ENCODE assay signal across 8 cellular contexts in genomic region chr14:58637040-58637390, GRCh38. TPM values are rescaled to one million over a fixed set of nuclear protein-coding genes. Genes with fewer than 3 reads are reported as not detected.
DNase-seq lines count a peak whose midpoint lies in the region; ATAC-seq and TF ChIP-seq lines count a peak whose summit lies in the region.

No MANE protein-coding gene starts in this region.

- H3K4me3 Mint-ChIP-seq in activated naive CD8-positive, alpha-beta T cell treated with anti-CD3 and anti-CD28 coated beads for 36 hours = peak overlapping the region; percentile 84

- DNase-seq in GM10248 (ENCODE audit: extremely low spot score) = peak; percentile 16
- peak; percentile 40 for DNase-seq in activated naive CD8-positive, alpha-beta T cell treated with anti-CD3 and anti-CD28 coated beads for 36 hours
- peak; percentile 41 for DNase-seq in left ventricle myocardium inferior
- DNase-seq in putamen (ENCODE audit: low spot score) = peak; percentile 57
- no peak for DNase-seq in GDM1 (lab: John Stamatoyannopoulos, UW)

- H3K27ac ChIP-seq in left ventricle myocardium inferior (replicated peaks) = peak overlapping the region; percentile 90

- 0 out of 2 replicates have a peak, but pooled peaks cover 2% of the 10 kb centered on the region for H3F3A ChIP-seq in Loucy (ENCODE audit: low read depth)

- H3K27ac Mint-ChIP-seq in activated naive CD8-positive, alpha-beta T cell treated with anti-CD3 and anti-CD28 coated beads for 36 hours = peak overlapping the region; percentile 71

- no peaks in the 10 kb centered on the region for H3K79me2 ChIP-seq in Loucy (ENCODE audit: insufficient read depth, low read length)

- ATAC-seq in HG03139 (IDR thresholded peaks at IDR 0.05; ENCODE audit: unreplicated experiment) (no peak), HG03045 (IDR thresholded peaks at IDR 0.05; ENCODE audit: unreplicated experiment) (no peak)

- POLR2A ChIA-PET in GM10248 (lab: Yijun Ruan, JAX) = no interaction called here

- H3K27me3 ChIP-seq in Loucy (ENCODE audit: insufficient read depth, low read length, poor library complexity, severe bottlenecking) (peaks cover 18% of the 10 kb centered on the region), left ventricle myocardium inferior (ENCODE audit: low read depth) (peaks cover 13% of the 10 kb centered on the region)

- intact Hi-C loops in left ventricle myocardium inferior (cut with micrococcal nuclease) = loop anchor here (10.0 kb wide), 1 partner anchor 388 kb away; no protein-coding TSS in a partner anchor

- peaks cover 61% of the 10 kb centered on the region for H3K27me3 Mint-ChIP-seq in activated naive CD8-positive, alpha-beta T cell treated with anti-CD3 and anti-CD28 coated beads for 36 hours

- peaks cover 26% of the 10 kb centered on the region for H3K4me1 Mint-ChIP-seq in activated naive CD8-positive, alpha-beta T cell treated with anti-CD3 and anti-CD28 coated beads for 36 hours

- no peak for TF ChIP-seq CTCF in GM10248 (IDR thresholded peaks at IDR 0.05; ENCODE audit: control extremely low read depth, extremely low read depth, low read depth, missing control alignments)
- no peak for TF ChIP-seq CTCF in Loucy (conservative IDR thresholded peaks at IDR 0.05; ENCODE audit: low read length)
- no peak for TF ChIP-seq CTCF in left ventricle myocardium inferior (IDR thresholded peaks at IDR 0.05; ENCODE audit: borderline replicate concordance)

- H3K36me3 ChIP-seq in Loucy (ENCODE audit: insufficient read depth, low read length) (no peaks in the 10 kb centered on the region), left ventricle myocardium inferior (no peaks in the 10 kb centered on the region)

- no peaks in the 10 kb centered on the region for H3K9me3 ChIP-seq in Loucy (ENCODE audit: insufficient read depth, low read depth, low read length)
- H3K9me3 ChIP-seq in left ventricle myocardium inferior (replicated peaks) = no peaks in the 10 kb centered on the region

- peaks cover 12% of the 10 kb centered on the region for H3K4me1 ChIP-seq in Loucy (ENCODE audit: insufficient read depth, low read length, poor library complexity, severe bottlenecking)
- H3K4me1 ChIP-seq in left ventricle myocardium inferior = peaks cover 49% of the 10 kb centered on the region

- H3K9me3 Mint-ChIP-seq in activated naive CD8-positive, alpha-beta T cell treated with anti-CD3 and anti-CD28 coated beads for 36 hours = no peaks in the 10 kb centered on the region

- H2AFZ ChIP-seq in Loucy (ENCODE audit: low read length) = peak overlapping the region; percentile 72

- H3K9ac ChIP-seq in Loucy (ENCODE audit: low read depth, low read length, poor library complexity, severe bottlenecking) = no peak overlapping the region

- CTCF ChIA-PET in GM10248 (lab: Yijun Ruan, JAX) = interaction anchor here (1.1 to 3.1 kb wide), 4 partner anchors 13 to 136 kb away, joined by 3 to 14 read pairs (median 4); no protein-coding TSS in a partner anchor

- H4K20me1 ChIP-seq in Loucy (ENCODE audit: insufficient read depth, low read length, poor library complexity, severe bottlenecking) = no peaks in the 10 kb centered on the region

- no peaks in the 10 kb centered on the region for H3K36me3 Mint-ChIP-seq in activated naive CD8-positive, alpha-beta T cell treated with anti-CD3 and anti-CD28 coated beads for 36 hours

- H3K4me2 ChIP-seq in Loucy (ENCODE audit: low read depth, low read length, poor library complexity, severe bottlenecking) = peak overlapping the region; percentile 70

- peak overlapping the region; percentile 66 for H3K4me3 ChIP-seq in Loucy (ENCODE audit: low read length, poor library complexity, severe bottlenecking)
- peak overlapping the region; percentile 78 for H3K4me3 ChIP-seq in left ventricle myocardium inferior

- H3K9me2 ChIP-seq in Loucy (replicated peaks; ENCODE audit: low read depth, low read length) = no peaks in the 10 kb centered on the region

RNA-seq across cellular contexts. Expression of gene DACT1, which starts 0.7 kb away (rescaled TPM):
- total RNA-seq in activated naive CD8-positive, alpha-beta T cell treated with anti-CD3 and anti-CD28 coated beads for 36 hours = 1 to 10 TPM; 1.0 to 1.2 TPM
- 3.4 TPM for total RNA-seq in left ventricle myocardium inferior
